Comparison of ENCODE assay signal across 19 cellular contexts in the genomic region with DNA sequence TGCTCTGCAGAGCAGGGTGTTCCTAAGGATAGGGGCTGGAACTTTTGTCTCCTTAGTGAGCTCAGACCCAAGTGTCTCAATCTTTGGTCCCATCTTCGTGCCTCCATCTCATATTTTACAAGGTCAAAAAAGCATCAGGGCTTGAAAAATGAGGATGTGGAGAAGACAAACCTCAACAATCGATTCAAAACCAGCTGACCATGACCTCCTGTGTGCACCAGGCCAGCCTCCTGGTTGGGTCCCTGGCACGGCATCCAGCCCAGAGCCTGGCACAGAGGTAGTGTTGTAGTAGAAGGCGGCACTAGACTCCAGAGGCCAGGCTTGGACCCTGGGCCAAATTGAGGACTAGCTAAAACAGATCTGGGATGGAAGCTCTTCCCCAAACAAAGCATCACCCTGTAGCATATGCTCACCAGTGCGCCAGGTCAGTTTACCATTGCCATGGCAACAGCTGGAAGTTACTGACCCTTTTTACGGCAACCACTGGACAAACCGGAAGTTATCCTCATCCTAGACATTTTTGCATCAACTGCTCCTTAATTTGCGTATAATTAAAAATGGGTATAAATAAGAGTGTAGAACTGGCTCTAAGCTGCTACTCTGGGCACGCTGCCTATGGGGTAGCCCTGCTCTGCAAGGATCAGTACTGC.
DNase-seq lines count a peak whose midpoint lies in the region; ATAC-seq, FAIRE-seq and TF ChIP-seq lines count a peak whose summit lies in the region.
"Had no signal": no experiment of that assay in that cellular context is flagged by ENCODE, and none has a peak within 500 bp of the region (broad histone marks: within the 10 kb centered on the region; RNA-seq: fewer than 3 reads in every experiment).

No MANE protein-coding gene starts in this region.

- no peaks in the 10 kb centered on the region for H3K36me3 ChIP-seq in BLaER1
- H3K36me3 ChIP-seq: brain microvascular endothelial cell, heart left ventricle, suprapubic skin, uterus had no signal

- no peaks in the 10 kb centered on the region for H3K36me3 Mint-ChIP-seq in memory B cell
- H3K36me3 Mint-ChIP-seq in Calu3 (ENCODE audit: insufficient read depth, unreplicated experiment), result no peaks in the 10 kb centered on the region
- H3K36me3 Mint-ChIP-seq: CD14-positive monocyte had no signal

- H3K9me3 Mint-ChIP-seq in memory B cell (no peaks in the 10 kb centered on the region), Calu3 (ENCODE audit: low read depth, unreplicated experiment) (no peaks in the 10 kb centered on the region)
- H3K9me3 Mint-ChIP-seq: activated T-cell treated with anti-CD3 and anti-CD28 coated beads, Interleukin-2, amount 50 U/mL, for 24 hours had no signal

- H3K9me3 ChIP-seq in BLaER1, result no peaks in the 10 kb centered on the region
- H3K9me3 ChIP-seq: heart left ventricle, suprapubic skin, uterus had no signal

- no peak overlapping the region for H3K9ac ChIP-seq in BLaER1

- no TSS peak for BruUV-seq in Calu3 (replicated peaks; lab: Mats Ljungman, UMichigan)

- H3K4me3 Mint-ChIP-seq in memory B cell (no peak overlapping the region), Calu3 (ENCODE audit: low read depth, unreplicated experiment) (no peak overlapping the region)
- H3K4me3 Mint-ChIP-seq: activated T-cell treated with anti-CD3 and anti-CD28 coated beads, Interleukin-2, amount 50 U/mL, for 24 hours had no signal

- CTCF ChIA-PET in Calu3 (lab: Charles Lee), result no interaction called here

- peaks cover 17% of the 10 kb centered on the region for H3K4me1 ChIP-seq in BLaER1
- H3K4me1 ChIP-seq: uterus had no signal

- H3K27me3 Mint-ChIP-seq in memory B cell, result peaks cover 16% of the 10 kb centered on the region
- peaks cover 91% of the 10 kb centered on the region for H3K27me3 Mint-ChIP-seq in Calu3 (ENCODE audit: unreplicated experiment)

- peak overlapping the region; percentile 22; the same call in 1 of the 2 replicates for H3K4me2 ChIP-seq in BLaER1
- H3K4me2 ChIP-seq: smooth muscle cell had no signal

- no peak for DNase-seq in GM12891 (ENCODE audit: insufficient read length, low spot score)
- DNase-seq in NCI-H526 treated with DMSO at 0.1 percent for 48 hours (lab: John Stamatoyannopoulos, UW), result peak; percentile 31
- no peak for DNase-seq in memory B cell (ENCODE audit: low spot score in 2 of 2)
- no peak for DNase-seq in Calu3
- DNase-seq in NCI-H2107 (lab: John Stamatoyannopoulos, UW), result no peak
- DNase-seq: activated CD4-positive, alpha-beta T cell treated with anti-CD3 and anti-CD28 coated beads for 4 hours; activated gamma-delta T cell treated with Interleukin-2 at 50 U/mL for 16 hours; activated T-cell treated with anti-CD3 and anti-CD28 coated beads, Interleukin-2, amount 50 U/mL, for 24 hours; brain microvascular endothelial cell; effector CD4-positive, alpha-beta T cell; heart left ventricle; mammary epithelial cell; uterus had no signal

- H3K27ac ChIP-seq in BLaER1, result no peak overlapping the region
- H3K27ac ChIP-seq: brain microvascular endothelial cell, epithelial cell of prostate, heart left ventricle, suprapubic skin, uterus had no signal

- ATAC-seq in memory B cell (ENCODE audit: low read depth), result peak; percentile 29
- no peak for ATAC-seq in HG02938 (IDR thresholded peaks at IDR 0.05; ENCODE audit: unreplicated experiment)
- ATAC-seq: heart left ventricle had no signal

- no peak overlapping the region for H3K4me3 ChIP-seq in BLaER1
- H3K4me3 ChIP-seq: heart left ventricle, smooth muscle cell, suprapubic skin, uterus had no signal

- intact Hi-C loops in Calu3 (cut with micrococcal nuclease; ENCODE audit: unreplicated experiment), result no loop called here

- no peak for FAIRE-seq in GM12891 (lab: Jason Lieb, UNC)

- no peaks in the 10 kb centered on the region for H4K20me1 ChIP-seq in BLaER1

- TF ChIP-seq POLR2A in GM12891 (IDR thresholded peaks at IDR 0.05; ENCODE audit: low read depth, low read length), result no peak

- no peak for TF ChIP-seq CTCF in Calu3 (IDR thresholded peaks at IDR 0.05; ENCODE audit: unreplicated experiment)

- H3K27me3 ChIP-seq in BLaER1, result no peaks in the 10 kb centered on the region
- H3K27me3 ChIP-seq: uterus had no signal

- H3K4me1 Mint-ChIP-seq in memory B cell (no peaks in the 10 kb centered on the region), Calu3 (ENCODE audit: low read depth, unreplicated experiment) (no peaks in the 10 kb centered on the region)
- H3K4me1 Mint-ChIP-seq: CD14-positive monocyte had no signal

- H3K27ac Mint-ChIP-seq in memory B cell (no peak overlapping the region), Calu3 (ENCODE audit: unreplicated experiment) (no peak overlapping the region)
- H3K27ac Mint-ChIP-seq: activated T-cell treated with anti-CD3 and anti-CD28 coated beads, Interleukin-2, amount 50 U/mL, for 24 hours; CD14-positive monocyte had no signal

TF ChIP-seq in GM12891, 5 proteins besides CTCF, POLR2A, EP300 and RAD21:
- TF ChIP-seq PAX5 (IDR thresholded peaks at IDR 0.05; ENCODE audit: insufficient read depth, low read length, severe bottlenecking) (peak; percentile 78), TAF1 (IDR thresholded peaks at IDR 0.05; ENCODE audit: low read depth, low read length) (no peak), POU2F2 (IDR thresholded peaks at IDR 0.05; ENCODE audit: low read depth, low read length) (no peak), SPI1 (IDR thresholded peaks at IDR 0.05; ENCODE audit: low read depth, low read length) (0 out of 2 replicates have a peak, but pooled peaks have one; percentile 45)
